Comparison of ENCODE assay signal across 21 cellular contexts in the genomic region with DNA sequence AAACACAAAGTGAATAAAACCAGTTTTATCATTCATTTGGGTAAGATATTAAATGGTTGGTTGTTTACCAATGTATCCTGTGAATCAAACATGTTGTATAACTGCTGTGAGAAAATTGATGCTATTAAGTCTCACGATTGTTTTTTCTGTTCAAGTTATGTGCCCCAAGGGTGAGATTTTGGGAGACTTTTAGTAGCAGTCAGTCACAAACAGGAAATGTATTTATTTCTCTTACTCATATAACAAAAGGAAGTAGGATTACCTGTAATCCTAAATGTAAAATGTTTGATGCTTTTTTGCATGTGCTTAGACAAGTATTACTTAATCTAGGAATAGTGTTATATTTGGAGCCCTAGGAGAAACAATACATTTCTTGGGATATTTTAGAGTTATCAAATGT. TPM values are rescaled to one million over a fixed set of nuclear protein-coding genes. Genes with fewer than 3 reads are reported as not detected.
DNase-seq lines count a peak whose midpoint lies in the region; ATAC-seq and TF ChIP-seq lines count a peak whose summit lies in the region.
"Had no signal": no experiment of that assay in that cellular context is flagged by ENCODE, and none has a peak within 500 bp of the region (broad histone marks: within the 10 kb centered on the region; RNA-seq: fewer than 3 reads in every experiment).

No MANE protein-coding gene starts in this region.

- CTCF ChIA-PET in A673 (lab: Charles Lee), result no interaction called here

- H3K4me1 ChIP-seq in A673 (ENCODE audit: insufficient read depth, low read length, poor library complexity, severe bottlenecking) (no peaks in the 10 kb centered on the region), heart left ventricle (no peaks in the 10 kb centered on the region)

- no peaks in the 10 kb centered on the region for H3K36me3 ChIP-seq in A673 (ENCODE audit: insufficient read depth, low read length, poor library complexity, severe bottlenecking)
- peaks cover 0 to 19% (median 5%) of the 10 kb centered on the region in 9 donors for H3K36me3 ChIP-seq in heart left ventricle
- H3K36me3 ChIP-seq: MG63, neutrophil had no signal

- H3K27me3 ChIP-seq in A673 (replicated peaks; ENCODE audit: insufficient read depth, low read depth, low read length, poor library complexity) (no peaks in the 10 kb centered on the region), heart left ventricle (no peaks in the 10 kb centered on the region)
- H3K27me3 ChIP-seq: MG63, neutrophil had no signal

- peak; percentile 4 for DNase-seq in A673 (ENCODE audit: low spot score)
- DNase-seq in activated CD4-positive, alpha-beta T cell treated with anti-CD3 and anti-CD28 coated beads for 4 hours, result no peak
- DNase-seq in activated gamma-delta T cell (lab: John Stamatoyannopoulos, UW), result no peak
- DNase-seq in heart left ventricle, result no peak
- no peak for DNase-seq in anterior cingulate cortex (lab: John Stamatoyannopoulos, UW)
- DNase-seq: activated naive CD8-positive, alpha-beta T cell treated with anti-CD3 and anti-CD28 coated beads for 36 hours; AML-193; effector memory CD4-positive, alpha-beta T cell; MG63; NCI-H146; NCI-H2171 treated with DMSO at 0.1 percent for 48 hours; NCI-H748 treated with DMSO at 0.1 percent for 48 hours; SHP77; stimulated activated CD4-positive, alpha-beta T cell treated with anti-CD3 and anti-CD28 coated beads, Interleukin-4, amount 100 ng/mL, for 24 hours; SW 1271 had no signal

- H3K9me3 ChIP-seq in A673 (ENCODE audit: low read depth, low read length, poor library complexity, severe bottlenecking) (no peaks in the 10 kb centered on the region), heart left ventricle (peaks cover 0 to 9% (median 0%) of the 10 kb centered on the region in 12 donors)
- H3K9me3 ChIP-seq: MG63, neutrophil had no signal

- no peak overlapping the region for H3K4me3 ChIP-seq in A673 (ENCODE audit: low read depth, low read length, poor library complexity, severe bottlenecking)
- H3K4me3 ChIP-seq in heart left ventricle, result no peak overlapping the region
- H3K4me3 ChIP-seq: MG63, smooth muscle cell had no signal

- intact Hi-C loops in A673 (cut with micrococcal nuclease; ENCODE audit: unreplicated experiment) (no loop called here), heart left ventricle (cut with DNase I) (no loop called here)

- no peak for TF ChIP-seq CTCF in A673 (conservative IDR thresholded peaks at IDR 0.05; ENCODE audit: low read depth, low read length)
- TF ChIP-seq CTCF in heart left ventricle (IDR thresholded peaks at IDR 0.05), result no peak

- 45 to 72% (median 61%) methylated on average over 1 of the region's 1 CpG for WGBS in heart left ventricle, 4 donors

- peak; percentile 51 for ATAC-seq in GM19035 (IDR thresholded peaks at IDR 0.05; ENCODE audit: unreplicated experiment)
- peak; percentile 77 for ATAC-seq in GM21723 (IDR thresholded peaks at IDR 0.05; ENCODE audit: unreplicated experiment)
- peak; percentile 46 for ATAC-seq in HG03469 (IDR thresholded peaks at IDR 0.05; ENCODE audit: unreplicated experiment)
- ATAC-seq in heart left ventricle, result no peak

- TF ChIP-seq POLR2A in heart left ventricle (IDR thresholded peaks at IDR 0.05), result no peak

- POLR2A ChIA-PET in A673 (lab: Charles Lee; ENCODE audit: low non-redundant PET), result no interaction called here

- no peak overlapping the region for H3K27ac ChIP-seq in A673 (ENCODE audit: low read depth, low read length, poor library complexity, severe bottlenecking)
- H3K27ac ChIP-seq in heart left ventricle, result no peak overlapping the region
- H3K27ac ChIP-seq: 22Rv1, neutrophil had no signal

- no TSS peak for BruUV-seq in A673 (replicated peaks; lab: Mats Ljungman, UMichigan)

RNA-seq across cellular contexts. Expression of a gene that starts 39.2 kb away (rescaled TPM):
- total RNA-seq in A673 (2021) (11.3 and 11.4 TPM in 2 replicates), heart left ventricle (10 to 100 TPM in 6 of 9 donors, 1 to 10 TPM in 3; 8.2 to 16.4 (median 12.6) TPM)
- polyA plus RNA-seq in heart left ventricle, result 10 to 100 TPM in 1 of 2 donors, 1 to 10 TPM in 1; 6.8 to 11.5 TPM

Comparison
In these comparisons a context has a peak if more than half of its experiments do, and no peak if none do; other contexts are left out.
1. ATAC-seq: peak in GM19035 (single experiment), GM21723 (single experiment) and HG03469 (single experiment); none in heart left ventricle (0 of 4).